19 cellular contexts compared by ENCODE assay signal in the genomic region with DNA sequence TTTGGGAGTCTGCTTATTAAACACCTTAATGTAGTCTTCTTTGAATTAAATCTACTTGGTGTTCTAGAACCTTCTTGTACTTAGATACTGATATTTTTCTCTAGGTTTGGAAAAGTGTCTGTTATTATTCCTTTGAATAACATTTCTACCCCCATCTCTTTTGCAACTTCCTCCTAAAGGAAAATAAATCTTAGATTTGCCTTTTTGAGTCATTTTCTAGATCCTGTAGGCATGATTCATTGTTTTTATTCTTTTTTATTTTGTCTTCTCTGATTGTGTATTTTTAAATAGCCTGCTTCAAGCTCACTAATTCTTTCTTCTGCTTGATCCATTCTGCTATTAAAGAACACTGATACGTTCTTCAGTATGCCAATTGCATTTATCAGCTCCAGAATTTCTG.
"Had no signal": no experiment of that assay in that cellular context is flagged by ENCODE, and none has a peak within 500 bp of the region (broad histone marks: within the 10 kb centered on the region; RNA-seq: fewer than 3 reads in every experiment).

No MANE protein-coding gene starts in this region.

- H3K4me1 ChIP-seq: esophagus muscularis mucosa, gastroesophageal sphincter, heart right ventricle, lower lobe of right lung, right lobe of liver, transverse colon, vagina had no signal

- H3K27ac Mint-ChIP-seq: activated CD4-positive, alpha-beta T cell treated with anti-CD3 and anti-CD28 coated beads, Interleukin-2, amount 10 ng/mL, durations not matched to agents 7 days and 5 days; activated naive CD8-positive, alpha-beta T cell; activated T-cell treated with anti-CD3 and anti-CD28 coated beads, Interleukin-2, amount 50 U/mL, for 72 hours; stimulated activated effector memory CD8-positive, alpha-beta T cell treated with anti-CD3 and anti-CD28 coated beads, Interleukin-12 subunit alpha, Interleukin-12 subunit beta, amount 100 ng/mL, for 72 hours had no signal

- H3K36me3 ChIP-seq: esophagus muscularis mucosa, gastroesophageal sphincter, heart right ventricle, lower lobe of right lung, right lobe of liver, transverse colon, vagina had no signal

- H3K27me3 Mint-ChIP-seq: activated CD4-positive, alpha-beta T cell treated with anti-CD3 and anti-CD28 coated beads, Interleukin-2, amount 10 ng/mL, durations not matched to agents 7 days and 5 days; activated naive CD8-positive, alpha-beta T cell had no signal

- H3K9me3 Mint-ChIP-seq: activated CD4-positive, alpha-beta T cell treated with anti-CD3 and anti-CD28 coated beads, Interleukin-2, amount 10 ng/mL, durations not matched to agents 7 days and 5 days had no signal

- FAIRE-seq: bronchial epithelial cell had no signal

- H3K4me3 ChIP-seq: esophagus muscularis mucosa, gastroesophageal sphincter, heart right ventricle, lower lobe of right lung, right lobe of liver, transverse colon, vagina had no signal

- DNase-seq: activated CD4-positive, alpha-beta T cell treated with anti-CD3 and anti-CD28 coated beads, Interleukin-2, amount 10 ng/mL, durations not matched to agents 7 days and 5 days; activated CD4-positive, CD25-positive, alpha-beta regulatory T cell; activated CD8-positive, alpha-beta memory T cell treated with anti-CD3 and anti-CD28 coated beads, Interleukin-2, amount 50 U/mL, for 48 hours; activated gamma-delta T cell; activated T-cell treated with anti-CD3 and anti-CD28 coated beads, Interleukin-2, amount 50 U/mL, for 72 hours; heart right ventricle; left cardiac atrium; lower lobe of right lung; midbrain; right lobe of liver; stimulated activated CD4-positive, alpha-beta T cell treated with anti-CD3 and anti-CD28 coated beads, Interleukin-12 subunit alpha, Interleukin-12 subunit beta, amount 100 ng/mL, for 4 hours; stimulated activated CD4-positive, alpha-beta T cell treated with anti-CD3 and anti-CD28 coated beads, Interleukin-2, amount 100 ng/mL, for 24 hours; transverse colon had no signal

- H3K27me3 ChIP-seq: esophagus muscularis mucosa, gastroesophageal sphincter, heart right ventricle, right lobe of liver, transverse colon, vagina had no signal

- H3K9me3 ChIP-seq: esophagus muscularis mucosa, gastroesophageal sphincter, lower lobe of right lung, right lobe of liver, transverse colon, vagina had no signal

- ATAC-seq: activated T-cell treated with anti-CD3 and anti-CD28 coated beads, Interleukin-2, amount 50 U/mL, for 72 hours; gastroesophageal sphincter; heart right ventricle; left cardiac atrium; lower lobe of right lung; right lobe of liver; stimulated activated effector memory CD8-positive, alpha-beta T cell treated with anti-CD3 and anti-CD28 coated beads, Interleukin-12 subunit alpha, Interleukin-12 subunit beta, amount 100 ng/mL, for 72 hours had no signal

- H3K36me3 Mint-ChIP-seq: activated naive CD8-positive, alpha-beta T cell; stimulated activated effector memory CD8-positive, alpha-beta T cell treated with anti-CD3 and anti-CD28 coated beads, Interleukin-12 subunit alpha, Interleukin-12 subunit beta, amount 100 ng/mL, for 72 hours had no signal

- H3K4me3 Mint-ChIP-seq: activated CD4-positive, alpha-beta T cell treated with anti-CD3 and anti-CD28 coated beads, Interleukin-2, amount 10 ng/mL, durations not matched to agents 7 days and 5 days; activated naive CD8-positive, alpha-beta T cell; activated T-cell treated with anti-CD3 and anti-CD28 coated beads, Interleukin-2, amount 50 U/mL, for 72 hours; stimulated activated effector memory CD8-positive, alpha-beta T cell treated with anti-CD3 and anti-CD28 coated beads, Interleukin-12 subunit alpha, Interleukin-12 subunit beta, amount 100 ng/mL, for 72 hours had no signal

- H3K4me1 Mint-ChIP-seq: activated CD4-positive, alpha-beta T cell treated with anti-CD3 and anti-CD28 coated beads, Interleukin-2, amount 10 ng/mL, durations not matched to agents 7 days and 5 days; stimulated activated effector memory CD8-positive, alpha-beta T cell treated with anti-CD3 and anti-CD28 coated beads, Interleukin-12 subunit alpha, Interleukin-12 subunit beta, amount 100 ng/mL, for 72 hours had no signal
